34 cellular contexts compared by ENCODE assay signal in genomic region chr6:96186094-96186493, GRCh38.
"Had no signal": no experiment of that assay in that cellular context is flagged by ENCODE, and none has a peak within 500 bp of the region (broad histone marks: within the 10 kb centered on the region; RNA-seq: fewer than 3 reads in every experiment).

No MANE protein-coding gene starts in this region.

- H3K9me3 ChIP-seq: adrenal gland, body of pancreas, breast epithelium had no signal

- H3K36me3 ChIP-seq: adrenal gland, brain microvascular endothelial cell, breast epithelium had no signal

- H3K4me1 ChIP-seq: adrenal gland, body of pancreas, breast epithelium had no signal

- ATAC-seq: activated CD8-positive, alpha-beta T cell treated with anti-CD3 and anti-CD28 coated beads for 36 hours; activated naive CD4-positive, alpha-beta T cell treated with anti-CD3 and anti-CD28 coated beads, Interleukin-2, amount 50 U/mL, for 72 hours; activated T-cell treated with anti-CD3 and anti-CD28 coated beads, Interleukin-2, amount 50 U/mL, for 4 hours; activated T-cell treated with anti-CD3 and anti-CD28 coated beads, Interleukin-2, amount 50 U/mL, for 72 hours; activated T-helper 17 cell treated with anti-CD3 and anti-CD28 coated beads, Interleukin-2, amount 50 U/mL, for 72 hours; body of pancreas had no signal

- DNase-seq: activated B cell treated with CpG ODN at 0.5 μM for 24 hours; activated CD4-positive, alpha-beta memory T cell treated with anti-CD3 and anti-CD28 coated beads for 36 hours; activated CD4-positive, alpha-beta T cell treated with anti-CD3 and anti-CD28 coated beads for 4 hours; activated CD4-positive, alpha-beta T cell treated with anti-CD3 and anti-CD28 coated beads, Interleukin-2, amount 10 ng/mL, durations not matched to agents 24 days and 14 days; activated CD4-positive, alpha-beta T cell treated with anti-CD3 and anti-CD28 coated beads, Interleukin-2, amount 50 U/mL, for 1 hour; activated CD4-positive, alpha-beta T cell treated with anti-CD3 and anti-CD28 coated beads, Interleukin-2, amount 50 U/mL, for 4 hours; activated CD4-positive, CD25-positive, alpha-beta regulatory T cell treated with anti-CD3 and anti-CD28 coated beads, Interleukin-2, amount 50 U/mL, for 72 hours; activated CD8-positive, alpha-beta memory T cell treated with anti-CD3 and anti-CD28 coated beads, Interleukin-2, amount 50 U/mL, for 4 hours; activated CD8-positive, alpha-beta T cell treated with anti-CD3 and anti-CD28 coated beads for 36 hours; activated effector memory CD4-positive, alpha-beta T cell treated with anti-CD3 and anti-CD28 coated beads, Interleukin-2, amount 50 U/mL, for 16 hours; activated gamma-delta T cell treated with Interleukin-2 at 50 U/mL for 16 hours; activated naive CD4-positive, alpha-beta T cell; activated naive CD4-positive, alpha-beta T cell treated with anti-CD3 and anti-CD28 coated beads for 36 hours; activated naive CD4-positive, alpha-beta T cell treated with anti-CD3 and anti-CD28 coated beads, Interleukin-2, amount 50 U/mL, for 16 hours; activated naive CD8-positive, alpha-beta T cell treated with anti-CD3 and anti-CD28 coated beads for 36 hours; activated T-cell treated with anti-CD3 and anti-CD28 coated beads for 4 hours; activated T-cell treated with anti-CD3 and anti-CD28 coated beads, Interleukin-2, amount 50 U/mL, for 1 hour; activated T-cell treated with anti-CD3 and anti-CD28 coated beads, Interleukin-2, amount 50 U/mL, for 4 hours; activated T-cell treated with anti-CD3 and anti-CD28 coated beads, Interleukin-2, amount 50 U/mL, for 72 hours; adrenal gland; amniotic stem cell; aorta; body of pancreas; brain microvascular endothelial cell; central memory CD4-positive, alpha-beta T cell; T-helper 1 cell; T-helper 2 cell; T-helper 9 cell had no signal

- H3K27ac ChIP-seq: adrenal gland, body of pancreas, brain microvascular endothelial cell, breast epithelium, VCaP had no signal

- H3K27me3 ChIP-seq: adrenal gland, body of pancreas, brain microvascular endothelial cell, breast epithelium had no signal

- H3K4me3 ChIP-seq: adrenal gland, body of pancreas, breast epithelium had no signal

- FAIRE-seq: astrocyte, TTC549 had no signal
